1 cellular context compared by ENCODE assay signal in the genomic region with DNA sequence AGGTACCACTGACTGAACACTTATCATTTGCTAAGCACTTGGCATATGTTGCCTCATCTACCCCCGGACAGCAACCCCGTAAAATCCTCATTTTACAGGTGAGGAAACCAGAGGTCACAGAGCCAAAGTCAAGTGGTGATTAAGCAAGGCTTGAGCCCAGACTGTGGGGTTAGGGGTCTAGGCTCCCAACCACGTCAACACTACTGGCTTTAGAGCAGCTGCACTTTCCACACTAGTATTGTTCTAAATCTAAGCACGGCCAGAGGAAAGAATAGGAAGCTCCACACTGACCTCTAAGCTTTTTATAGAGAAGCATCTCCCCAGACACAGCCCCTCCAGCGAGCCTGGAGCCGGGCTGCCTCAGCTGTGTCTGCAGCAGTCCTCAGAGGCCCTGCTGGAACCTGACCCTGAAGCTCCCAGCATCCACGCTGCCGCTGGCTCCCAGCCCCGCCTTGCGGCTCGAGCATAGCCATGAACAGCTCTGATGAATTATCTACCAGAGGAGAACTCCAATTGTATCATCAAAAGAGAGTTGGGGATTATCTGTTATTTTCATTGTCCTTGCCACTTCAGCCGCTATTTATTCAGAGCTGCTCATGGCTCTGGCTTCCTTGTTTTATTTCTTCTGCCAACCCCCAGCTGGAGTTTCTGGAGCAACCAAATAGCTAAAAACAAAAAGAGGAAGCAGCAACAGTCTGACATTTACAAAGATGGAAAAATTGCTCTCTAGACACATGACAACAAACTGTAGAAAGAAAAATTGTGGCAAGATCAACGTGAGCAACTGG.
TF ChIP-seq lines count a peak whose summit lies in the region.

No MANE protein-coding gene starts in this region.

TF ChIP-seq in K562, 482 proteins besides CTCF, POLR2A, EP300 and RAD21 (continued from another document and continues in another):
- TF ChIP-seq, protein P1, sequence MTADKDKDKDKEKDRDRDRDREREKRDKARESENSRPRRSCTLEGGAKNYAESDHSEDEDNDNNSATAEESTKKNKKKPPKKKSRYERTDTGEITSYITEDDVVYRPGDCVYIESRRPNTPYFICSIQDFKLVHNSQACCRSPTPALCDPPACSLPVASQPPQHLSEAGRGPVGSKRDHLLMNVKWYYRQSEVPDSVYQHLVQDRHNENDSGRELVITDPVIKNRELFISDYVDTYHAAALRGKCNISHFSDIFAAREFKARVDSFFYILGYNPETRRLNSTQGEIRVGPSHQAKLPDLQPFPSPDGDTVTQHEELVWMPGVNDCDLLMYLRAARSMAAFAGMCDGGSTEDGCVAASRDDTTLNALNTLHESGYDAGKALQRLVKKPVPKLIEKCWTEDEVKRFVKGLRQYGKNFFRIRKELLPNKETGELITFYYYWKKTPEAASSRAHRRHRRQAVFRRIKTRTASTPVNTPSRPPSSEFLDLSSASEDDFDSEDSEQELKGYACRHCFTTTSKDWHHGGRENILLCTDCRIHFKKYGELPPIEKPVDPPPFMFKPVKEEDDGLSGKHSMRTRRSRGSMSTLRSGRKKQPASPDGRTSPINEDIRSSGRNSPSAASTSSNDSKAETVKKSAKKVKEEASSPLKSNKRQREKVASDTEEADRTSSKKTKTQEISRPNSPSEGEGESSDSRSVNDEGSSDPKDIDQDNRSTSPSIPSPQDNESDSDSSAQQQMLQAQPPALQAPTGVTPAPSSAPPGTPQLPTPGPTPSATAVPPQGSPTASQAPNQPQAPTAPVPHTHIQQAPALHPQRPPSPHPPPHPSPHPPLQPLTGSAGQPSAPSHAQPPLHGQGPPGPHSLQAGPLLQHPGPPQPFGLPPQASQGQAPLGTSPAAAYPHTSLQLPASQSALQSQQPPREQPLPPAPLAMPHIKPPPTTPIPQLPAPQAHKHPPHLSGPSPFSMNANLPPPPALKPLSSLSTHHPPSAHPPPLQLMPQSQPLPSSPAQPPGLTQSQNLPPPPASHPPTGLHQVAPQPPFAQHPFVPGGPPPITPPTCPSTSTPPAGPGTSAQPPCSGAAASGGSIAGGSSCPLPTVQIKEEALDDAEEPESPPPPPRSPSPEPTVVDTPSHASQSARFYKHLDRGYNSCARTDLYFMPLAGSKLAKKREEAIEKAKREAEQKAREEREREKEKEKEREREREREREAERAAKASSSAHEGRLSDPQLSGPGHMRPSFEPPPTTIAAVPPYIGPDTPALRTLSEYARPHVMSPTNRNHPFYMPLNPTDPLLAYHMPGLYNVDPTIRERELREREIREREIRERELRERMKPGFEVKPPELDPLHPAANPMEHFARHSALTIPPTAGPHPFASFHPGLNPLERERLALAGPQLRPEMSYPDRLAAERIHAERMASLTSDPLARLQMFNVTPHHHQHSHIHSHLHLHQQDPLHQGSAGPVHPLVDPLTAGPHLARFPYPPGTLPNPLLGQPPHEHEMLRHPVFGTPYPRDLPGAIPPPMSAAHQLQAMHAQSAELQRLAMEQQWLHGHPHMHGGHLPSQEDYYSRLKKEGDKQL (CRISPR knock-in tag; IDR thresholded peaks at IDR 0.05; ENCODE audit: borderline replicate concordance), result no peak
- TF ChIP-seq KDM5B (IDR thresholded peaks at IDR 0.05; ENCODE audit: insufficient replicate concordance, low read depth, low read length) (no peak), ZBTB8A (IDR thresholded peaks at IDR 0.05; ENCODE audit: partially characterized antibody) (no peak), ZNF561 (CRISPR knock-in tag; conservative IDR thresholded peaks at IDR 0.05) (no peak), NR2C2 (CRISPR knock-in tag; IDR thresholded peaks at IDR 0.05) (no peak), NR2C2 (tag; IDR thresholded peaks at IDR 0.05) (peak; percentile 70), TAF7 (tag; IDR thresholded peaks at IDR 0.05) (peak; percentile 22; the same call in 1 of the 2 replicates), PTTG1 (tag; IDR thresholded peaks at IDR 0.05; ENCODE audit: low read depth) (peak; percentile 63; the same call in 1 of the 2 replicates), ZNF143 (CRISPR knock-in tag; IDR thresholded peaks at IDR 0.05) (peak; percentile 27; the same call in 1 of the 2 replicates), BRD4 (IDR thresholded peaks at IDR 0.05) (no peak), SIN3A (IDR thresholded peaks at IDR 0.05; ENCODE audit: borderline replicate concordance in 2 of 2, control insufficient read depth in 1 of 2, low read depth in 2 of 2, low read length in 2 of 2) (0 out of 4 replicates have a peak, but pooled peaks of 1 of the 2 experiments have one; percentile 54), ZNF197 (CRISPR knock-in tag; IDR thresholded peaks at IDR 0.05; ENCODE audit: low read depth) (0 out of 2 replicates have a peak, but pooled peaks have one; percentile 9), HDAC3 (IDR thresholded peaks at IDR 0.05; ENCODE audit: borderline replicate concordance, partially characterized antibody) (no peak), DDX20 (tag; IDR thresholded peaks at IDR 0.05; ENCODE audit: low read depth) (peak; percentile 68; the same call in 1 of the 2 replicates), NR2C1 (IDR thresholded peaks at IDR 0.05) (no peak), NR2C1 (tag; IDR thresholded peaks at IDR 0.05) (peak; percentile 22; the same call in 1 of the 2 replicates), ZNF77 (CRISPR knock-in tag; IDR thresholded peaks at IDR 0.05) (no peak), TEAD2 (tag; IDR thresholded peaks at IDR 0.05) (0 out of 2 replicates have a peak, but pooled peaks have one; percentile 27), NFATC3 (IDR thresholded peaks at IDR 0.05) (no peak), ZNF134 (CRISPR knock-in tag; conservative IDR thresholded peaks at IDR 0.05) (peak; percentile 7; the same call in 1 of the 2 replicates), ZNF766 (CRISPR knock-in tag; conservative IDR thresholded peaks at IDR 0.05) (0 out of 2 replicates have a peak, but pooled peaks have one; percentile 54), NRF1 (conservative IDR thresholded peaks at IDR 0.05 in 1 of 2, IDR thresholded peaks at IDR 0.05 in 1 of 2) (0 out of 4 replicates have a peak, but pooled peaks of 1 of the 2 experiments have one; percentile 7)
- TF ChIP-seq, protein P2, sequence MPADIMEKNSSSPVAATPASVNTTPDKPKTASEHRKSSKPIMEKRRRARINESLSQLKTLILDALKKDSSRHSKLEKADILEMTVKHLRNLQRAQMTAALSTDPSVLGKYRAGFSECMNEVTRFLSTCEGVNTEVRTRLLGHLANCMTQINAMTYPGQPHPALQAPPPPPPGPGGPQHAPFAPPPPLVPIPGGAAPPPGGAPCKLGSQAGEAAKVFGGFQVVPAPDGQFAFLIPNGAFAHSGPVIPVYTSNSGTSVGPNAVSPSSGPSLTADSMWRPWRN (IDR thresholded peaks at IDR 0.05; ENCODE audit: low read depth), result no peak
- TF ChIP-seq, protein P3, sequence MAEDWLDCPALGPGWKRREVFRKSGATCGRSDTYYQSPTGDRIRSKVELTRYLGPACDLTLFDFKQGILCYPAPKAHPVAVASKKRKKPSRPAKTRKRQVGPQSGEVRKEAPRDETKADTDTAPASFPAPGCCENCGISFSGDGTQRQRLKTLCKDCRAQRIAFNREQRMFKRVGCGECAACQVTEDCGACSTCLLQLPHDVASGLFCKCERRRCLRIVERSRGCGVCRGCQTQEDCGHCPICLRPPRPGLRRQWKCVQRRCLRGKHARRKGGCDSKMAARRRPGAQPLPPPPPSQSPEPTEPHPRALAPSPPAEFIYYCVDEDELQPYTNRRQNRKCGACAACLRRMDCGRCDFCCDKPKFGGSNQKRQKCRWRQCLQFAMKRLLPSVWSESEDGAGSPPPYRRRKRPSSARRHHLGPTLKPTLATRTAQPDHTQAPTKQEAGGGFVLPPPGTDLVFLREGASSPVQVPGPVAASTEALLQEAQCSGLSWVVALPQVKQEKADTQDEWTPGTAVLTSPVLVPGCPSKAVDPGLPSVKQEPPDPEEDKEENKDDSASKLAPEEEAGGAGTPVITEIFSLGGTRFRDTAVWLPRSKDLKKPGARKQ (CRISPR knock-in tag; IDR thresholded peaks at IDR 0.05), result 0 out of 2 replicates have a peak, but pooled peaks have one; percentile 27
- TF ChIP-seq, protein P4, sequence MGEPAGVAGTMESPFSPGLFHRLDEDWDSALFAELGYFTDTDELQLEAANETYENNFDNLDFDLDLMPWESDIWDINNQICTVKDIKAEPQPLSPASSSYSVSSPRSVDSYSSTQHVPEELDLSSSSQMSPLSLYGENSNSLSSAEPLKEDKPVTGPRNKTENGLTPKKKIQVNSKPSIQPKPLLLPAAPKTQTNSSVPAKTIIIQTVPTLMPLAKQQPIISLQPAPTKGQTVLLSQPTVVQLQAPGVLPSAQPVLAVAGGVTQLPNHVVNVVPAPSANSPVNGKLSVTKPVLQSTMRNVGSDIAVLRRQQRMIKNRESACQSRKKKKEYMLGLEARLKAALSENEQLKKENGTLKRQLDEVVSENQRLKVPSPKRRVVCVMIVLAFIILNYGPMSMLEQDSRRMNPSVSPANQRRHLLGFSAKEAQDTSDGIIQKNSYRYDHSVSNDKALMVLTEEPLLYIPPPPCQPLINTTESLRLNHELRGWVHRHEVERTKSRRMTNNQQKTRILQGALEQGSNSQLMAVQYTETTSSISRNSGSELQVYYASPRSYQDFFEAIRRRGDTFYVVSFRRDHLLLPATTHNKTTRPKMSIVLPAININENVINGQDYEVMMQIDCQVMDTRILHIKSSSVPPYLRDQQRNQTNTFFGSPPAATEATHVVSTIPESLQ (CRISPR knock-in tag; IDR thresholded peaks at IDR 0.05), result 0 out of 2 replicates have a peak, but pooled peaks have one; percentile 9
- TF ChIP-seq, protein P5, sequence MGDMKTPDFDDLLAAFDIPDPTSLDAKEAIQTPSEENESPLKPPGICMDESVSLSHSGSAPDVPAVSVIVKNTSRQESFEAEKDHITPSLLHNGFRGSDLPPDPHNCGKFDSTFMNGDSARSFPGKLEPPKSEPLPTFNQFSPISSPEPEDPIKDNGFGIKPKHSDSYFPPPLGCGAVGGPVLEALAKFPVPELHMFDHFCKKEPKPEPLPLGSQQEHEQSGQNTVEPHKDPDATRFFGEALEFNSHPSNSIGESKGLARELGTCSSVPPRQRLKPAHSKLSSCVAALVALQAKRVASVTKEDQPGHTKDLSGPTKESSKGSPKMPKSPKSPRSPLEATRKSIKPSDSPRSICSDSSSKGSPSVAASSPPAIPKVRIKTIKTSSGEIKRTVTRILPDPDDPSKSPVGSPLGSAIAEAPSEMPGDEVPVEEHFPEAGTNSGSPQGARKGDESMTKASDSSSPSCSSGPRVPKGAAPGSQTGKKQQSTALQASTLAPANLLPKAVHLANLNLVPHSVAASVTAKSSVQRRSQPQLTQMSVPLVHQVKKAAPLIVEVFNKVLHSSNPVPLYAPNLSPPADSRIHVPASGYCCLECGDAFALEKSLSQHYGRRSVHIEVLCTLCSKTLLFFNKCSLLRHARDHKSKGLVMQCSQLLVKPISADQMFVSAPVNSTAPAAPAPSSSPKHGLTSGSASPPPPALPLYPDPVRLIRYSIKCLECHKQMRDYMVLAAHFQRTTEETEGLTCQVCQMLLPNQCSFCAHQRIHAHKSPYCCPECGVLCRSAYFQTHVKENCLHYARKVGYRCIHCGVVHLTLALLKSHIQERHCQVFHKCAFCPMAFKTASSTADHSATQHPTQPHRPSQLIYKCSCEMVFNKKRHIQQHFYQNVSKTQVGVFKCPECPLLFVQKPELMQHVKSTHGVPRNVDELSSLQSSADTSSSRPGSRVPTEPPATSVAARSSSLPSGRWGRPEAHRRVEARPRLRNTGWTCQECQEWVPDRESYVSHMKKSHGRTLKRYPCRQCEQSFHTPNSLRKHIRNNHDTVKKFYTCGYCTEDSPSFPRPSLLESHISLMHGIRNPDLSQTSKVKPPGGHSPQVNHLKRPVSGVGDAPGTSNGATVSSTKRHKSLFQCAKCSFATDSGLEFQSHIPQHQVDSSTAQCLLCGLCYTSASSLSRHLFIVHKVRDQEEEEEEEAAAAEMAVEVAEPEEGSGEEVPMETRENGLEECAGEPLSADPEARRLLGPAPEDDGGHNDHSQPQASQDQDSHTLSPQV (IDR thresholded peaks at IDR 0.05), result peak; percentile 72
- TF ChIP-seq, protein P6, sequence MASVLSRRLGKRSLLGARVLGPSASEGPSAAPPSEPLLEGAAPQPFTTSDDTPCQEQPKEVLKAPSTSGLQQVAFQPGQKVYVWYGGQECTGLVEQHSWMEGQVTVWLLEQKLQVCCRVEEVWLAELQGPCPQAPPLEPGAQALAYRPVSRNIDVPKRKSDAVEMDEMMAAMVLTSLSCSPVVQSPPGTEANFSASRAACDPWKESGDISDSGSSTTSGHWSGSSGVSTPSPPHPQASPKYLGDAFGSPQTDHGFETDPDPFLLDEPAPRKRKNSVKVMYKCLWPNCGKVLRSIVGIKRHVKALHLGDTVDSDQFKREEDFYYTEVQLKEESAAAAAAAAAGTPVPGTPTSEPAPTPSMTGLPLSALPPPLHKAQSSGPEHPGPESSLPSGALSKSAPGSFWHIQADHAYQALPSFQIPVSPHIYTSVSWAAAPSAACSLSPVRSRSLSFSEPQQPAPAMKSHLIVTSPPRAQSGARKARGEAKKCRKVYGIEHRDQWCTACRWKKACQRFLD (CRISPR knock-in tag; IDR thresholded peaks at IDR 0.05), result peak; percentile 86
- TF ChIP-seq, protein P7, sequence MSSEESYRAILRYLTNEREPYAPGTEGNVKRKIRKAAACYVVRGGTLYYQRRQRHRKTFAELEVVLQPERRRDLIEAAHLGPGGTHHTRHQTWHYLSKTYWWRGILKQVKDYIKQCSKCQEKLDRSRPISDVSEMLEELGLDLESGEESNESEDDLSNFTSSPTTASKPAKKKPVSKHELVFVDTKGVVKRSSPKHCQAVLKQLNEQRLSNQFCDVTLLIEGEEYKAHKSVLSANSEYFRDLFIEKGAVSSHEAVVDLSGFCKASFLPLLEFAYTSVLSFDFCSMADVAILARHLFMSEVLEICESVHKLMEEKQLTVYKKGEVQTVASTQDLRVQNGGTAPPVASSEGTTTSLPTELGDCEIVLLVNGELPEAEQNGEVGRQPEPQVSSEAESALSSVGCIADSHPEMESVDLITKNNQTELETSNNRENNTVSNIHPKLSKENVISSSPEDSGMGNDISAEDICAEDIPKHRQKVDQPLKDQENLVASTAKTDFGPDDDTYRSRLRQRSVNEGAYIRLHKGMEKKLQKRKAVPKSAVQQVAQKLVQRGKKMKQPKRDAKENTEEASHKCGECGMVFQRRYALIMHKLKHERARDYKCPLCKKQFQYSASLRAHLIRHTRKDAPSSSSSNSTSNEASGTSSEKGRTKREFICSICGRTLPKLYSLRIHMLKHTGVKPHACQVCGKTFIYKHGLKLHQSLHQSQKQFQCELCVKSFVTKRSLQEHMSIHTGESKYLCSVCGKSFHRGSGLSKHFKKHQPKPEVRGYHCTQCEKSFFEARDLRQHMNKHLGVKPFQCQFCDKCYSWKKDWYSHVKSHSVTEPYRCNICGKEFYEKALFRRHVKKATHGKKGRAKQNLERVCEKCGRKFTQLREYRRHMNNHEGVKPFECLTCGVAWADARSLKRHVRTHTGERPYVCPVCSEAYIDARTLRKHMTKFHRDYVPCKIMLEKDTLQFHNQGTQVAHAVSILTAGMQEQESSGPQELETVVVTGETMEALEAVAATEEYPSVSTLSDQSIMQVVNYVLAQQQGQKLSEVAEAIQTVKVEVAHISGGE (CRISPR knock-in tag; IDR thresholded peaks at IDR 0.05), result 0 out of 6 replicates have a peak, but pooled peaks of 1 of the 3 experiments have one; percentile 8
- TF ChIP-seq, protein P8, sequence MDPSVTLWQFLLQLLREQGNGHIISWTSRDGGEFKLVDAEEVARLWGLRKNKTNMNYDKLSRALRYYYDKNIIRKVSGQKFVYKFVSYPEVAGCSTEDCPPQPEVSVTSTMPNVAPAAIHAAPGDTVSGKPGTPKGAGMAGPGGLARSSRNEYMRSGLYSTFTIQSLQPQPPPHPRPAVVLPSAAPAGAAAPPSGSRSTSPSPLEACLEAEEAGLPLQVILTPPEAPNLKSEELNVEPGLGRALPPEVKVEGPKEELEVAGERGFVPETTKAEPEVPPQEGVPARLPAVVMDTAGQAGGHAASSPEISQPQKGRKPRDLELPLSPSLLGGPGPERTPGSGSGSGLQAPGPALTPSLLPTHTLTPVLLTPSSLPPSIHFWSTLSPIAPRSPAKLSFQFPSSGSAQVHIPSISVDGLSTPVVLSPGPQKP (CRISPR knock-in tag; IDR thresholded peaks at IDR 0.05), result no peak
